7 cellular contexts compared by ENCODE assay signal in genomic region chr7:108497082-108497725, GRCh38.
DNase-seq lines count a peak whose midpoint lies in the region.

No MANE protein-coding gene starts in this region.

- no peak overlapping the region for H3K27ac ChIP-seq in SK-N-MC

- H3K36me3 ChIP-seq in HAP-1 (replicated peaks), result no peaks in the 10 kb centered on the region; the same call in 1 of the 2 replicates
- H3K36me3 ChIP-seq in SK-N-MC (ENCODE audit: insufficient read depth, low read length), result peaks cover 8% of the 10 kb centered on the region

- H3K27me3 ChIP-seq in HAP-1 (ENCODE audit: low read depth), result no peaks in the 10 kb centered on the region

- no peaks in the 10 kb centered on the region for H3K4me1 ChIP-seq in HAP-1

- H3K9me3 ChIP-seq in HAP-1 (no peaks in the 10 kb centered on the region), SK-N-MC (ENCODE audit: low read depth, low read length) (no peaks in the 10 kb centered on the region)

- in situ Hi-C loops in HAP-1 (cut with MboI; ENCODE audit: low sequenced_read_pairs) (no loop called here), T47D (cut with HindIII; ENCODE audit: low pct_unique_long_range_greater_than_20kb, low sequenced_read_pairs) (no loop called here)

- no peak overlapping the region for H3K9ac ChIP-seq in SK-N-MC (ENCODE audit: insufficient read length)

- H3K4me3 ChIP-seq in HAP-1 (no peak overlapping the region), SK-N-MC (no peak overlapping the region)

- DNase-seq in GM03348 (ENCODE audit: low spot score), result peak; percentile 66
- DNase-seq in HAP-1 (ENCODE audit: low spot score in 2 of 2), result peak; percentile 40 to 72
- DNase-seq in NCI-H1048 (lab: John Stamatoyannopoulos, UW), result peak; percentile 11
- DNase-seq in SK-N-MC (ENCODE audit: low read depth, low spot score), result peak; percentile 45
- DNase-seq in T47D (ENCODE audit: low read depth in 1 of 2, low spot score in 1 of 2), result peak; percentile 16 to 53
- peak; percentile 55 for DNase-seq in kidney glomerular epithelial cell (lab: John Stamatoyannopoulos, UW)
- peak in 2 of 3 donors; percentile 9 to 11 for DNase-seq in stimulated activated CD4-positive, alpha-beta T cell treated with anti-CD3 and anti-CD28 coated beads, TNF-alpha, amount 100 ng/mL, for 48 hours (ENCODE audit: low read depth in 3 of 3)

Comparison
In these comparisons a context has a peak if more than half of its experiments do, and no peak if none do; other contexts are left out.
1. DNase-seq: peak in every context shown above with its lines; median percentile 66 in GM03348; 56 in HAP-1; 55 in kidney glomerular epithelial cell; 45 in SK-N-MC; 34 in T47D; 11 in NCI-H1048; 10 in stimulated activated CD4-positive, alpha-beta T cell treated with anti-CD3 and anti-CD28 coated beads, TNF-alpha, amount 100 ng/mL, for 48 hours.